ENCODE assay signal across 8 cellular contexts in genomic region chr20:3753098-3753497, GRCh38. TPM values are rescaled to one million over a fixed set of nuclear protein-coding genes. Genes with fewer than 3 reads are reported as not detected.
DNase-seq lines count a peak whose midpoint lies in the region; ATAC-seq, FAIRE-seq and TF ChIP-seq lines count a peak whose summit lies in the region.

No MANE protein-coding gene starts in this region.

- H3K27me3 ChIP-seq in prostate gland (replicated peaks; ENCODE audit: insufficient read depth): peaks cover 9% of the 10 kb centered on the region

- H3K4me1 ChIP-seq in prostate gland (replicated peaks): peaks cover 4% of the 10 kb centered on the region

- no peaks in the 10 kb centered on the region for H3K9me3 ChIP-seq in prostate gland

- H3K27ac ChIP-seq in prostate gland: no peak overlapping the region

- H3K36me3 Mint-ChIP-seq in activated naive CD4-positive, alpha-beta T cell treated with anti-CD3 and anti-CD28 coated beads for 36 hours (ENCODE audit: low read depth): peaks cover 11% of the 10 kb centered on the region

- H3K27me3 Mint-ChIP-seq in activated naive CD4-positive, alpha-beta T cell treated with anti-CD3 and anti-CD28 coated beads for 36 hours (ENCODE audit: low read depth): no peaks in the 10 kb centered on the region

- no peaks in the 10 kb centered on the region for H3K36me3 ChIP-seq in prostate gland

- no peak overlapping the region for H3K4me3 Mint-ChIP-seq in activated naive CD4-positive, alpha-beta T cell treated with anti-CD3 and anti-CD28 coated beads for 36 hours

- peak; percentile 36 to 64 (median 54) for TF ChIP-seq CTCF in prostate gland (IDR thresholded peaks at IDR 0.05)

- no peak overlapping the region for H3K27ac Mint-ChIP-seq in activated naive CD4-positive, alpha-beta T cell treated with anti-CD3 and anti-CD28 coated beads for 36 hours

- WGBS in prostate gland: 54% methylated on average over 4 of the region's 4 CpGs

- no peak for ATAC-seq in GM18909 (IDR thresholded peaks at IDR 0.05; ENCODE audit: poor library complexity, unreplicated experiment)
- ATAC-seq in GM21529 (IDR thresholded peaks at IDR 0.05; ENCODE audit: unreplicated experiment): no peak

- no peaks in the 10 kb centered on the region for H3K9me3 Mint-ChIP-seq in activated naive CD4-positive, alpha-beta T cell treated with anti-CD3 and anti-CD28 coated beads for 36 hours

- CTCF ChIA-PET in activated naive CD4-positive, alpha-beta T cell treated with anti-CD3 and anti-CD28 coated beads for 36 hours (lab: Charles Lee): interaction anchor here (0.9 to 3.8 kb wide), 6 partner anchors 13 to 68 kb away, joined by 3 to 23 read pairs (median 5); partner anchors contain the start of genes ADISSP and AP5S1

- intact Hi-C loops in activated naive CD4-positive, alpha-beta T cell treated with anti-CD3 and anti-CD28 coated beads for 36 hours (cut with micrococcal nuclease): loop anchor here (1.0 to 2.0 kb wide), 7 partner anchors 15 to 332 kb away; partner anchors contain the start of genes AP5S1, CENPB and MAVS
- intact Hi-C loops in prostate gland (cut with DNase I): no loop called here

- no peak overlapping the region for H3K4me3 ChIP-seq in prostate gland

- H3K4me1 Mint-ChIP-seq in activated naive CD4-positive, alpha-beta T cell treated with anti-CD3 and anti-CD28 coated beads for 36 hours (ENCODE audit: low read depth): peaks cover 7% of the 10 kb centered on the region

- TF ChIP-seq POLR2A in prostate gland (IDR thresholded peaks at IDR 0.05): no peak

- FAIRE-seq in RCC 7860 (lab: Jason Lieb, UNC): no peak

- DNase-seq in DMS 273 treated with DMSO at 0.1 percent for 48 hours (lab: John Stamatoyannopoulos, UW) (peak; percentile 23), HT1080 (ENCODE audit: low read depth) (peak; percentile 61), RCC 7860 (ENCODE audit: low spot score) (peak; percentile 13), globus pallidus (ENCODE audit: low spot score) (peak; percentile 65), prostate gland (ENCODE audit: low spot score) (peak; percentile 32)
- DNase-seq in activated naive CD4-positive, alpha-beta T cell treated with anti-CD3 and anti-CD28 coated beads for 36 hours: peak; percentile 81

RNA-seq across cellular contexts. Expression of gene ADISSP, which starts 14.5 kb away (rescaled TPM):
- total RNA-seq in HT1080 (2014; rRNA removed; shearing (Covaris generic)): 144 and 171 TPM in 2 replicates
- 71.1 and 89.2 TPM in 2 replicates for polyA plus RNA-seq in HT1080 (2015; cell fraction: cytosol; rRNA removed)
- 22.9 and 25.0 TPM in 2 replicates for polyA plus RNA-seq in HT1080 (2015; cell fraction: nucleus; rRNA removed)
- total RNA-seq in activated naive CD4-positive, alpha-beta T cell treated with anti-CD3 and anti-CD28 coated beads for 36 hours: 10 to 100 TPM; 47.9 to 50.4 TPM
- total RNA-seq in prostate gland: 10 to 100 TPM; 11.8 to 14.6 TPM

RNA-seq across cellular contexts. Expression of gene HSPA12B, which starts 20.6 kb away (rescaled TPM):
- not detected in 2 replicates for total RNA-seq in HT1080 (2014; rRNA removed; shearing (Covaris generic))
- polyA plus RNA-seq in HT1080 (2015; cell fraction: cytosol; rRNA removed): not detected in 2 replicates
- polyA plus RNA-seq in HT1080 (2015; cell fraction: nucleus; rRNA removed): not detected in 2 replicates
- not detected for total RNA-seq in activated naive CD4-positive, alpha-beta T cell treated with anti-CD3 and anti-CD28 coated beads for 36 hours
- total RNA-seq in prostate gland: 1 to 10 TPM; 3.9 to 9.4 TPM

RNA-seq across cellular contexts. Expression of gene SPEF1, which starts 28.1 kb away (rescaled TPM):
- not detected in 2 replicates for total RNA-seq in HT1080 (2014; rRNA removed; shearing (Covaris generic))
- polyA plus RNA-seq in HT1080 (2015; cell fraction: cytosol; rRNA removed): 0.38 and 0.49 TPM in 2 replicates
- polyA plus RNA-seq in HT1080 (2015; cell fraction: nucleus; rRNA removed): 0.29 and 0.53 TPM in 2 replicates
- total RNA-seq in activated naive CD4-positive, alpha-beta T cell treated with anti-CD3 and anti-CD28 coated beads for 36 hours: not detected
- 1 to 10 TPM in 1 of 2 donors, not detected in 1; 1.6 TPM for total RNA-seq in prostate gland

RNA-seq across cellular contexts. Expression of gene CENPB, which starts 33.4 kb away (rescaled TPM):
- 166 and 180 TPM in 2 replicates for total RNA-seq in HT1080 (2014; rRNA removed; shearing (Covaris generic))
- 69.9 and 82.3 TPM in 2 replicates for polyA plus RNA-seq in HT1080 (2015; cell fraction: cytosol; rRNA removed)
- 39.7 and 51.1 TPM in 2 replicates for polyA plus RNA-seq in HT1080 (2015; cell fraction: nucleus; rRNA removed)
- total RNA-seq in activated naive CD4-positive, alpha-beta T cell treated with anti-CD3 and anti-CD28 coated beads for 36 hours: 10 to 100 TPM; 29.1 to 30.3 TPM
- 10 to 100 TPM; 76.6 to 86.9 TPM for total RNA-seq in prostate gland

RNA-seq across cellular contexts. Expression of gene SIGLEC1, which starts 40.7 kb away (rescaled TPM):
- total RNA-seq in HT1080 (2014; rRNA removed; shearing (Covaris generic)): not detected in 2 replicates
- not detected in 2 replicates for polyA plus RNA-seq in HT1080 (2015; cell fraction: cytosol; rRNA removed)
- not detected in 2 replicates for polyA plus RNA-seq in HT1080 (2015; cell fraction: nucleus; rRNA removed)
- under 1 TPM in 1 of 2 experiments, not detected in 1; 0.02 TPM for total RNA-seq in activated naive CD4-positive, alpha-beta T cell treated with anti-CD3 and anti-CD28 coated beads for 36 hours
- 1 to 10 TPM in 1 of 2 donors, under 1 TPM in 1; 0.32 to 5.3 TPM for total RNA-seq in prostate gland

Comparison
In these comparisons a context has a peak if more than half of its experiments do, and no peak if none do; other contexts are left out.
1. DNase-seq: peak in every context shown above with its lines; median percentile 81 in activated naive CD4-positive, alpha-beta T cell treated with anti-CD3 and anti-CD28 coated beads for 36 hours; 65 in globus pallidus; 61 in HT1080; 32 in prostate gland; 23 in DMS 273 treated with DMSO at 0.1 percent for 48 hours; 13 in RCC 7860.